Comparison of ENCODE assay signal across 8 cellular contexts in genomic region chr1:28259935-28260802, GRCh38. TPM values are rescaled to one million over a fixed set of nuclear protein-coding genes. Genes with fewer than 3 reads are reported as not detected.
DNase-seq lines count a peak whose midpoint lies in the region; ATAC-seq and TF ChIP-seq lines count a peak whose summit lies in the region.

No MANE protein-coding gene starts in this region.

- ATAC-seq in GM21786 (IDR thresholded peaks at IDR 0.05; ENCODE audit: unreplicated experiment) = no peak

- H4K20me1 ChIP-seq in PC-9 (ENCODE audit: insufficient read depth) = peaks cover 50% of the 10 kb centered on the region

- TF ChIP-seq CTCF in HFF-Myc (IDR thresholded peaks at IDR 0.05; ENCODE audit: low read depth, low read length, missing control alignments) (no peak), PC-9 (conservative IDR thresholded peaks at IDR 0.05) (no peak), right atrium auricular region (IDR thresholded peaks at IDR 0.05) (no peak)

- DNase-seq in CD1c-positive myeloid dendritic cell (ENCODE audit: extremely low spot score) (peak; percentile 42), HFF-Myc (ENCODE audit: extremely low read depth, low read depth) (peak; percentile 71), PC-9 (peak; percentile 50 to 59), anterior cingulate cortex (lab: John Stamatoyannopoulos, UW) (peak in 46 of 58 donors; percentile 17 to 72 (median 34)), right atrium auricular region (ENCODE audit: low spot score) (peak; percentile 84), trophoblast cell (peak; percentile 71 to 73), superior temporal gyrus (ENCODE audit: extremely low spot score) (no peak)

- peak overlapping the region; percentile 95 for H3K4me2 ChIP-seq in PC-9
- H3K4me2 ChIP-seq in trophoblast cell (ENCODE audit: low read length) = peak overlapping the region; percentile 93

- H3K4me1 ChIP-seq in PC-9 (replicated peaks; ENCODE audit: insufficient read depth) (peaks cover 16% of the 10 kb centered on the region), right atrium auricular region (peaks cover 0 to 28% of the 10 kb centered on the region in 2 donors), trophoblast cell (ENCODE audit: control insufficient read depth in 1 of 2, insufficient read depth in 2 of 2, low read length in 2 of 2) (peaks cover 5 to 19% of the 10 kb centered on the region in 2 experiments)

- peak overlapping the region; percentile 97 for H2BK120ac ChIP-seq in trophoblast cell (ENCODE audit: insufficient read depth, low read length, poor library complexity)

- peak overlapping the region; percentile 98 for H2BK5ac ChIP-seq in trophoblast cell (ENCODE audit: low read depth, low read length, poor library complexity)

- no peaks in the 10 kb centered on the region for H3K9me2 ChIP-seq in PC-9 (ENCODE audit: insufficient read depth)

- H3K79me2 ChIP-seq in PC-9 (ENCODE audit: low read depth) (peaks cover 55% of the 10 kb centered on the region), trophoblast cell (ENCODE audit: control insufficient read depth, insufficient read depth, low read length, poor library complexity) (peaks cover 32% of the 10 kb centered on the region)

- H3K14ac ChIP-seq in trophoblast cell (ENCODE audit: low read length) = peak overlapping the region; percentile 100

- no CpG with 5 or more reads among the region's 66 CpGs for WGBS in trophoblast cell (ENCODE audit: extremely low coverage, insufficient coverage, insufficient read length)

- intact Hi-C loops in PC-9 (cut with micrococcal nuclease; ENCODE audit: unreplicated experiment) = no loop called here

- H3K9me3 ChIP-seq in PC-9 (ENCODE audit: insufficient read depth, low read depth) (no peaks in the 10 kb centered on the region), right atrium auricular region (no peaks in the 10 kb centered on the region), trophoblast cell (ENCODE audit: insufficient read depth, low read depth, low read length) (no peaks in the 10 kb centered on the region)

- H3K4ac ChIP-seq in trophoblast cell (ENCODE audit: low read depth, low read length) = peak overlapping the region; percentile 99

- peak overlapping the region; percentile 91 for H4K8ac ChIP-seq in trophoblast cell (ENCODE audit: low read depth, low read length)

- H2AFZ ChIP-seq in PC-9 (no peak overlapping the region), trophoblast cell (ENCODE audit: insufficient read depth, low read length, poor library complexity) (peak overlapping the region; percentile 97)

- H2AK5ac ChIP-seq in trophoblast cell (ENCODE audit: low read length) = peak overlapping the region; percentile 98

- H3K4me3 ChIP-seq in HFF-Myc (replicated peaks; ENCODE audit: low read depth, low read length) = peak overlapping the region; percentile 92
- peak overlapping the region; percentile 88 for H3K4me3 ChIP-seq in PC-9
- peak overlapping the region; percentile 89 to 93 for H3K4me3 ChIP-seq in right atrium auricular region
- H3K4me3 ChIP-seq in trophoblast cell (ENCODE audit: low read depth, low read length) = peak overlapping the region; percentile 85

- peak overlapping the region; percentile 98 for H4K91ac ChIP-seq in trophoblast cell (ENCODE audit: low read depth, low read length)

- BruUV-seq in PC-9 (replicated peaks; lab: Mats Ljungman, UMichigan) = no TSS peak

- H3K23ac ChIP-seq in trophoblast cell (ENCODE audit: low read length) = no peak overlapping the region

- H2BK12ac ChIP-seq in trophoblast cell (ENCODE audit: low read length) = peak overlapping the region; percentile 89

- H3F3A ChIP-seq in PC-9 (ENCODE audit: insufficient read depth, low read depth) = peaks cover 7% of the 10 kb centered on the region; the same call in 1 of the 2 replicates

- peak overlapping the region; percentile 99 for H3K18ac ChIP-seq in trophoblast cell (ENCODE audit: low read length)

- H3K36me3 ChIP-seq in PC-9 (ENCODE audit: low read depth) = peaks cover 8% of the 10 kb centered on the region; the same call in 1 of the 2 replicates
- no peaks in the 10 kb centered on the region for H3K36me3 ChIP-seq in right atrium auricular region
- H3K36me3 ChIP-seq in trophoblast cell (ENCODE audit: control insufficient read depth in 1 of 2, insufficient read depth in 2 of 2, low read length in 2 of 2) = peaks cover 0 to 2% of the 10 kb centered on the region in 2 experiments

- CTCF ChIA-PET in PC-9 (lab: Charles Lee) = interaction anchor here (1.1 kb wide), 1 partner anchor 11 kb away, joined by 3 read pairs; no protein-coding TSS in a partner anchor

- H3K27me3 ChIP-seq in PC-9 (ENCODE audit: insufficient read depth, low read depth) (no peaks in the 10 kb centered on the region), right atrium auricular region (no peaks in the 10 kb centered on the region), trophoblast cell (ENCODE audit: insufficient read depth, low read length) (no peaks in the 10 kb centered on the region)

- H3K27ac ChIP-seq in PC-9 (peak overlapping the region; percentile 72), right atrium auricular region (peak overlapping the region; percentile 90 to 93), trophoblast cell (ENCODE audit: low read depth, low read length) (peak overlapping the region; percentile 88)

- H3K9ac ChIP-seq in trophoblast cell (ENCODE audit: low read length) = peak overlapping the region; percentile 90

- POLR2A ChIA-PET in PC-9 (lab: Charles Lee; ENCODE audit: unreplicated experiment) = interaction anchor here (0.5 kb wide), 1 partner anchor 12 kb away, joined by 5 read pairs; no protein-coding TSS in a partner anchor

- H3K79me1 ChIP-seq in trophoblast cell (ENCODE audit: low read length) = peaks cover 10% of the 10 kb centered on the region

- H4K12ac ChIP-seq in trophoblast cell (ENCODE audit: low read depth, low read length) = peak overlapping the region; percentile 92

RNA-seq across cellular contexts. Expression of gene SESN2, which starts 0.9 kb away (rescaled TPM):
- total RNA-seq in PC-9 (2021) = 10.3 and 12.2 TPM in 2 replicates
- total RNA-seq in right atrium auricular region = 1 to 10 TPM; 4.1 to 8.9 TPM
- polyA plus RNA-seq in trophoblast cell (2013) = 58.3 and 60.8 TPM in 2 replicates

RNA-seq across cellular contexts. Expression of gene ATP5IF1, which starts 24.2 kb away (rescaled TPM):
- total RNA-seq in PC-9 (2021) (125 and 146 TPM in 2 replicates), right atrium auricular region (100 to 1,000 TPM; 472 to 881 TPM)
- 429 and 430 TPM in 2 replicates for polyA plus RNA-seq in trophoblast cell (2013)

RNA-seq across cellular contexts. Expression of gene DNAJC8, which starts 27.3 kb away (rescaled TPM):
- total RNA-seq in PC-9 (2021) (48.4 and 61.4 TPM in 2 replicates), right atrium auricular region (10 to 100 TPM; 45.8 to 55.3 TPM)
- 116 and 119 TPM in 2 replicates for polyA plus RNA-seq in trophoblast cell (2013)
